ENCODE assay signal across 2 cellular contexts in genomic region chr6:111238464-111239119, GRCh38.
TF ChIP-seq lines count a peak whose summit lies in the region.

No MANE protein-coding gene starts in this region.

TF ChIP-seq in K562, 482 proteins besides CTCF, POLR2A, EP300 and RAD21:
- TF ChIP-seq MAFK (IDR thresholded peaks at IDR 0.05; ENCODE audit: low read length) (peak; percentile 56; the same call in 1 of the 2 replicates), YY1 (IDR thresholded peaks at IDR 0.05; ENCODE audit: borderline replicate concordance in 1 of 3, control insufficient read depth in 1 of 3, extremely low read depth in 1 of 3, insufficient read depth in 3 of 3, insufficient read length in 1 of 3, insufficient replicate concordance in 2 of 3, low read depth in 1 of 3, low read length in 2 of 3) (no peak), FOSL1 (tag; conservative IDR thresholded peaks at IDR 0.05) (peak; percentile 84), TAF9B (IDR thresholded peaks at IDR 0.05; ENCODE audit: partially characterized antibody) (no peak), SPI1 (IDR thresholded peaks at IDR 0.05; ENCODE audit: borderline replicate concordance, low read depth, low read length) (peak; percentile 59), ATF3 (IDR thresholded peaks at IDR 0.05) (peak; percentile 62; the same call in 1 of the 2 replicates), ATF3 (CRISPR knock-in tag; conservative IDR thresholded peaks at IDR 0.05) (no peak), MAFG (tag; conservative IDR thresholded peaks at IDR 0.05) (peak; percentile 47; the same call in 1 of the 2 replicates), NBN (IDR thresholded peaks at IDR 0.05; ENCODE audit: low read depth) (no peak), ZNF316 (IDR thresholded peaks at IDR 0.05) (peak; percentile 65), ETV1 (tag; conservative IDR thresholded peaks at IDR 0.05; ENCODE audit: low read depth) (0 out of 2 replicates have a peak, but pooled peaks have one; percentile 20), MAFF (IDR thresholded peaks at IDR 0.05; ENCODE audit: low read length) (peak; percentile 8; the same call in 1 of the 2 replicates), C11orf30 (IDR thresholded peaks at IDR 0.05; ENCODE audit: low read depth) (peak; percentile 72; the same call in 1 of the 2 replicates), JUND (IDR thresholded peaks at IDR 0.05; ENCODE audit: borderline replicate concordance, low read depth, low read length) (peak; percentile 57; the same call in 1 of the 2 replicates), JUND (tag; IDR thresholded peaks at IDR 0.05; ENCODE audit: borderline replicate concordance, low read depth, low read length) (peak; percentile 36; the same call in 1 of the 3 replicates), XRCC4 (IDR thresholded peaks at IDR 0.05; ENCODE audit: extremely low read depth, insufficient read depth, insufficient read length) (no peak)
TF ChIP-seq in K562: peak in this region for 10.

TF ChIP-seq in HepG2, 621 proteins besides CTCF, POLR2A, EP300 and RAD21:
- TF ChIP-seq, protein P1, sequence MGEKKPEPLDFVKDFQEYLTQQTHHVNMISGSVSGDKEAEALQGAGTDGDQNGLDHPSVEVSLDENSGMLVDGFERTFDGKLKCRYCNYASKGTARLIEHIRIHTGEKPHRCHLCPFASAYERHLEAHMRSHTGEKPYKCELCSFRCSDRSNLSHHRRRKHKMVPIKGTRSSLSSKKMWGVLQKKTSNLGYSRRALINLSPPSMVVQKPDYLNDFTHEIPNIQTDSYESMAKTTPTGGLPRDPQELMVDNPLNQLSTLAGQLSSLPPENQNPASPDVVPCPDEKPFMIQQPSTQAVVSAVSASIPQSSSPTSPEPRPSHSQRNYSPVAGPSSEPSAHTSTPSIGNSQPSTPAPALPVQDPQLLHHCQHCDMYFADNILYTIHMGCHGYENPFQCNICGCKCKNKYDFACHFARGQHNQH (CRISPR knock-in tag; IDR thresholded peaks at IDR 0.05), result no peak
- TF ChIP-seq ZNF546 (CRISPR knock-in tag; conservative IDR thresholded peaks at IDR 0.05) (no peak), MAFK (conservative IDR thresholded peaks at IDR 0.05 in 1 of 2, IDR thresholded peaks at IDR 0.05 in 1 of 2; ENCODE audit: low read length in 2 of 2) (peak in 1 of 2 experiments; percentile 25; a peak in 1 of 4 replicates), KLF6 (CRISPR knock-in tag; IDR thresholded peaks at IDR 0.05) (no peak)
- TF ChIP-seq, protein P2, sequence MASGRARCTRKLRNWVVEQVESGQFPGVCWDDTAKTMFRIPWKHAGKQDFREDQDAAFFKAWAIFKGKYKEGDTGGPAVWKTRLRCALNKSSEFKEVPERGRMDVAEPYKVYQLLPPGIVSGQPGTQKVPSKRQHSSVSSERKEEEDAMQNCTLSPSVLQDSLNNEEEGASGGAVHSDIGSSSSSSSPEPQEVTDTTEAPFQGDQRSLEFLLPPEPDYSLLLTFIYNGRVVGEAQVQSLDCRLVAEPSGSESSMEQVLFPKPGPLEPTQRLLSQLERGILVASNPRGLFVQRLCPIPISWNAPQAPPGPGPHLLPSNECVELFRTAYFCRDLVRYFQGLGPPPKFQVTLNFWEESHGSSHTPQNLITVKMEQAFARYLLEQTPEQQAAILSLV (CRISPR knock-in tag; IDR thresholded peaks at IDR 0.05; ENCODE audit: borderline replicate concordance), result no peak
- TF ChIP-seq, protein P3, sequence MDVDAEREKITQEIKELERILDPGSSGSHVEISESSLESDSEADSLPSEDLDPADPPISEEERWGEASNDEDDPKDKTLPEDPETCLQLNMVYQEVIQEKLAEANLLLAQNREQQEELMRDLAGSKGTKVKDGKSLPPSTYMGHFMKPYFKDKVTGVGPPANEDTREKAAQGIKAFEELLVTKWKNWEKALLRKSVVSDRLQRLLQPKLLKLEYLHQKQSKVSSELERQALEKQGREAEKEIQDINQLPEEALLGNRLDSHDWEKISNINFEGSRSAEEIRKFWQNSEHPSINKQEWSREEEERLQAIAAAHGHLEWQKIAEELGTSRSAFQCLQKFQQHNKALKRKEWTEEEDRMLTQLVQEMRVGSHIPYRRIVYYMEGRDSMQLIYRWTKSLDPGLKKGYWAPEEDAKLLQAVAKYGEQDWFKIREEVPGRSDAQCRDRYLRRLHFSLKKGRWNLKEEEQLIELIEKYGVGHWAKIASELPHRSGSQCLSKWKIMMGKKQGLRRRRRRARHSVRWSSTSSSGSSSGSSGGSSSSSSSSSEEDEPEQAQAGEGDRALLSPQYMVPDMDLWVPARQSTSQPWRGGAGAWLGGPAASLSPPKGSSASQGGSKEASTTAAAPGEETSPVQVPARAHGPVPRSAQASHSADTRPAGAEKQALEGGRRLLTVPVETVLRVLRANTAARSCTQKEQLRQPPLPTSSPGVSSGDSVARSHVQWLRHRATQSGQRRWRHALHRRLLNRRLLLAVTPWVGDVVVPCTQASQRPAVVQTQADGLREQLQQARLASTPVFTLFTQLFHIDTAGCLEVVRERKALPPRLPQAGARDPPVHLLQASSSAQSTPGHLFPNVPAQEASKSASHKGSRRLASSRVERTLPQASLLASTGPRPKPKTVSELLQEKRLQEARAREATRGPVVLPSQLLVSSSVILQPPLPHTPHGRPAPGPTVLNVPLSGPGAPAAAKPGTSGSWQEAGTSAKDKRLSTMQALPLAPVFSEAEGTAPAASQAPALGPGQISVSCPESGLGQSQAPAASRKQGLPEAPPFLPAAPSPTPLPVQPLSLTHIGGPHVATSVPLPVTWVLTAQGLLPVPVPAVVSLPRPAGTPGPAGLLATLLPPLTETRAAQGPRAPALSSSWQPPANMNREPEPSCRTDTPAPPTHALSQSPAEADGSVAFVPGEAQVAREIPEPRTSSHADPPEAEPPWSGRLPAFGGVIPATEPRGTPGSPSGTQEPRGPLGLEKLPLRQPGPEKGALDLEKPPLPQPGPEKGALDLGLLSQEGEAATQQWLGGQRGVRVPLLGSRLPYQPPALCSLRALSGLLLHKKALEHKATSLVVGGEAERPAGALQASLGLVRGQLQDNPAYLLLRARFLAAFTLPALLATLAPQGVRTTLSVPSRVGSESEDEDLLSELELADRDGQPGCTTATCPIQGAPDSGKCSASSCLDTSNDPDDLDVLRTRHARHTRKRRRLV (CRISPR knock-in tag; IDR thresholded peaks at IDR 0.05), result no peak
